Comparison of ENCODE assay signal across 6 cellular contexts in genomic region chr1:1664318-1664717, GRCh38. TPM values are rescaled to one million over a fixed set of nuclear protein-coding genes. Genes with fewer than 3 reads are reported as not detected.
DNase-seq lines count a peak whose midpoint lies in the region; ATAC-seq and TF ChIP-seq lines count a peak whose summit lies in the region.
"Not testable (repeated sequence)": the region's sequence is repeated elsewhere in the genome, so short reads cannot be mapped to it uniquely, and the experiment has no call there.
"Had no signal": no experiment of that assay in that cellular context is flagged by ENCODE, and none has a peak within 500 bp of the region (broad histone marks: within the 10 kb centered on the region; RNA-seq: fewer than 3 reads in every experiment).

No MANE protein-coding gene starts in this region.

- not testable (repeated sequence) for TF ChIP-seq POLR2A in sigmoid colon (IDR thresholded peaks at IDR 0.05)

- H3K4me1 ChIP-seq in PC-3 (ENCODE audit: insufficient read depth, low read length); right cardiac atrium (ENCODE audit: control insufficient read depth, insufficient read depth, low read length); lower lobe of right lung; sigmoid colon: not testable (repeated sequence)

- not testable (repeated sequence) for H3K9me3 ChIP-seq in PC-3 (ENCODE audit: low read length); right cardiac atrium (ENCODE audit: control insufficient read depth, low read length); lower lobe of right lung; sigmoid colon

- DNase-seq in PC-3 = not testable (repeated sequence)
- DNase-seq in right cardiac atrium (peak in 2 of 3 donors; percentile 4 to 7), lower lobe of right lung (peak; percentile 3), sigmoid colon (peak; percentile 28)

- H3K9me2 ChIP-seq in PC-3 (replicated peaks; ENCODE audit: low read length) = not testable (repeated sequence)

- TF ChIP-seq EP300 in sigmoid colon (IDR thresholded peaks at IDR 0.05) = not testable (repeated sequence)

- intact Hi-C loops in PC-3 (cut with micrococcal nuclease); right cardiac atrium (cut with DNase I); lower lobe of right lung (cut with DNase I); sigmoid colon (cut with DNase I): not testable (repeated sequence)

- not testable (repeated sequence) for TF ChIP-seq CTCF in PC-3 (conservative IDR thresholded peaks at IDR 0.05; ENCODE audit: low read depth, low read length); lower lobe of right lung (IDR thresholded peaks at IDR 0.05); sigmoid colon (IDR thresholded peaks at IDR 0.05)

- H3K36me3 ChIP-seq in PC-3 (ENCODE audit: low read depth, low read length) (peaks cover 17% of the 10 kb centered on the region), lower lobe of right lung (peaks cover 43% of the 10 kb centered on the region), sigmoid colon (peaks cover 13 to 47% (median 27%) of the 10 kb centered on the region in 4 donors)

- H4K20me1 ChIP-seq in PC-3 (ENCODE audit: low read length) = not testable (repeated sequence)

- BruUV-seq in PC-3 (replicated peaks; lab: Mats Ljungman, UMichigan) = TSS peak; percentile 9

- not testable (repeated sequence) for H3K4me3 ChIP-seq in PC-3 (ENCODE audit: low read length); right cardiac atrium (ENCODE audit: low read length); lower lobe of right lung; sigmoid colon

- H3K9ac ChIP-seq in PC-3 (ENCODE audit: low read length) = not testable (repeated sequence)

- not testable (repeated sequence) for ATAC-seq in PC-3, lower lobe of right lung
- peak in 1 of 2 donors; percentile 17 for ATAC-seq in right cardiac atrium

- not testable (repeated sequence) for H3K27ac ChIP-seq in PC-3 (ENCODE audit: low read length); right cardiac atrium (ENCODE audit: low read length); lower lobe of right lung; sigmoid colon

- H3K27me3 ChIP-seq in PC-3 (ENCODE audit: low read length); right cardiac atrium (ENCODE audit: control insufficient read depth, insufficient read depth); lower lobe of right lung (ENCODE audit: low read depth); sigmoid colon: not testable (repeated sequence)

- POLR2A ChIA-PET in PC-3 (lab: Charles Lee; ENCODE audit: unreplicated experiment) = not testable (repeated sequence)

- not testable (repeated sequence) for H2AFZ ChIP-seq in PC-3 (ENCODE audit: low read length)

- not testable (repeated sequence) for H3K79me2 ChIP-seq in PC-3 (ENCODE audit: low read length)

- WGBS in right cardiac atrium = 84% methylated on average over 6 of the region's 11 CpGs
- WGBS in sigmoid colon, 2 donors = 87 to 89% methylated on average over 7 of the region's 11 CpGs

- not testable (repeated sequence) for H3K4me2 ChIP-seq in PC-3 (ENCODE audit: low read length)

- not testable (repeated sequence) for H3F3A ChIP-seq in PC-3 (ENCODE audit: low read length, unreplicated experiment)

- CTCF ChIA-PET in PC-3 (lab: Charles Lee) = not testable (repeated sequence)

RNA-seq across cellular contexts. Expression of gene CDK11B, which starts 5.5 kb away (rescaled TPM):
- total RNA-seq in PC-3 (2014; rRNA removed) = 38.6 and 50.4 TPM in 2 replicates
- total RNA-seq in right cardiac atrium = 10 to 100 TPM; 18.8 to 20.6 (median 19.7) TPM
- 27.0 TPM for polyA plus RNA-seq in right cardiac atrium
- total RNA-seq in lower lobe of right lung = 23.0 TPM
- total RNA-seq in sigmoid colon = 10 to 100 TPM; 23.9 to 51.0 (median 27.8) TPM
- 10 to 100 TPM; 30.0 to 38.4 (median 37.9) TPM for polyA plus RNA-seq in sigmoid colon

RNA-seq across cellular contexts. Expression of gene SLC35E2B, which starts 28.3 kb away (rescaled TPM):
- total RNA-seq in PC-3 (2014; rRNA removed) = 38.1 and 45.6 TPM in 2 replicates
- total RNA-seq in right cardiac atrium = 10 to 100 TPM; 16.9 to 29.5 (median 26.2) TPM
- polyA plus RNA-seq in right cardiac atrium = 14.3 TPM
- 52.7 TPM for total RNA-seq in lower lobe of right lung
- total RNA-seq in sigmoid colon = 10 to 100 TPM; 25.0 to 78.1 (median 31.6) TPM
- polyA plus RNA-seq in sigmoid colon = 10 to 100 TPM in 2 of 3 donors, 1 to 10 TPM in 1; 9.5 to 38.5 (median 12.0) TPM

RNA-seq across cellular contexts. Expression of gene MMP23B, which starts 32.3 kb away (rescaled TPM):
- total RNA-seq in PC-3 (2014; rRNA removed) = 25.9 and 28.4 TPM in 2 replicates
- total RNA-seq in right cardiac atrium = 10 to 100 TPM; 18.7 to 22.4 (median 19.9) TPM
- 15.8 TPM for polyA plus RNA-seq in right cardiac atrium
- 27.2 TPM for total RNA-seq in lower lobe of right lung
- 10 to 100 TPM in 2 of 4 donors, 1 to 10 TPM in 2; 1.8 to 58.7 (median 17.2) TPM for total RNA-seq in sigmoid colon
- polyA plus RNA-seq in sigmoid colon = 1 to 10 TPM; 2.2 to 3.6 (median 2.3) TPM
- total RNA-seq: GM23248, H4 had no signal

RNA-seq across cellular contexts. Expression of gene MIB2, which starts 49.0 kb away (rescaled TPM):
- total RNA-seq in PC-3 (2014; rRNA removed) (164 and 218 TPM in 2 replicates), right cardiac atrium (10 to 100 TPM; 49.5 to 77.8 (median 65.5) TPM), lower lobe of right lung (82.5 TPM), sigmoid colon (10 to 100 TPM; 32.7 to 95.3 (median 53.6) TPM)
- polyA plus RNA-seq in right cardiac atrium (52.5 TPM), sigmoid colon (10 to 100 TPM; 24.6 to 77.6 (median 33.3) TPM)

RNA-seq across cellular contexts. Expression of gene CDK11A, which starts 59.8 kb away (rescaled TPM):
- total RNA-seq in PC-3 (2014; rRNA removed) = 11.6 and 18.3 TPM in 2 replicates
- total RNA-seq in right cardiac atrium = 10 to 100 TPM; 16.9 to 25.4 (median 21.8) TPM
- polyA plus RNA-seq in right cardiac atrium = 21.6 TPM
- total RNA-seq in lower lobe of right lung = 56.1 TPM
- total RNA-seq in sigmoid colon = 10 to 100 TPM; 21.6 to 53.7 (median 37.5) TPM
- polyA plus RNA-seq in sigmoid colon = 10 to 100 TPM; 19.8 to 35.0 (median 33.1) TPM
